Comparison of ENCODE assay signal across 24 cellular contexts in the genomic region with DNA sequence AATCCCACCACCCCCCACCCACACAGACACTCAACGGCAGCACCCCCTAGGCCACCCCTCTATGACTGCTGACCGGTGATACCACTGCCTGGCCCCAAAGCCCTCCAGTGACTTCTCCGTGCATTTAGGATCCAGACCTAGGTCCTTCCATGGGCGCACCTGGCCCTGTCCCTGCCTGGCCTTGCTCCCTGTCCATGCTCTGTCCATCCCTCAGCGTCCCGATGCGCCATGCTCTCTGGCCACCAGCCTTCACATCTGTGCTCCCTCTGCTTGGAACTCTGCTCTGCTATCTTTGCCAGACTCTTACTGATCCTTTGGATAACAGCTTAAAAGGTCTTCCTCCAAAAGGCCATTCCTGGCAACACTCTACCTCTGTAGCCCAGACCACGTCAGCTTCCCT.
"Had no signal": no experiment of that assay in that cellular context is flagged by ENCODE, and none has a peak within 500 bp of the region (broad histone marks: within the 10 kb centered on the region; RNA-seq: fewer than 3 reads in every experiment).

No MANE protein-coding gene starts in this region.

- H3K4me3 ChIP-seq: esophagus muscularis mucosa, gastroesophageal sphincter, sigmoid colon, smooth muscle cell, thyroid gland had no signal

- ATAC-seq: natural killer cell treated with Interleukin-12 subunit alpha and Interleukin-12 subunit beta and Interleukin-15 and Interleukin-18, amount 100 ng/mL, for 72 hours had no signal

- H3K36me3 Mint-ChIP-seq: natural killer cell treated with Interleukin-12 subunit alpha and Interleukin-12 subunit beta and Interleukin-15 and Interleukin-18, amount 100 ng/mL, for 72 hours had no signal

- H3K36me3 ChIP-seq: esophagus muscularis mucosa, gastroesophageal sphincter, sigmoid colon, thyroid gland had no signal

- H3K27me3 ChIP-seq: brain microvascular endothelial cell, sigmoid colon, thyroid gland had no signal

- H3K4me3 Mint-ChIP-seq: natural killer cell treated with Interleukin-12 subunit alpha and Interleukin-12 subunit beta and Interleukin-15 and Interleukin-18, amount 100 ng/mL, for 72 hours; T-helper 1 cell treated with Interleukin-12 subunit alpha and Interleukin-12 subunit beta and Interleukin-4 antibody, amounts not matched to agents 30 μg/mL and 1 μg/mL, for 36 hours had no signal

- H3K27ac Mint-ChIP-seq: activated T-helper 2 cell treated with anti-CD3 and anti-CD28 coated beads, Interferon-gamma antibody, Interleukin-2, Interleukin-4, amounts not matched to agents 10 μg/mL and 5 μg/mL and 100 μg/mL, durations not matched to agents 14 hours and 24 hours and 36 hours; natural killer cell treated with Interleukin-12 subunit alpha and Interleukin-12 subunit beta and Interleukin-15 and Interleukin-18, amount 100 ng/mL, for 72 hours; T-helper 1 cell treated with Interleukin-12 subunit alpha and Interleukin-12 subunit beta and Interleukin-4 antibody, amounts not matched to agents 30 μg/mL and 1 μg/mL, for 36 hours had no signal

- H3K9me3 Mint-ChIP-seq: activated T-helper 2 cell treated with anti-CD3 and anti-CD28 coated beads, Interferon-gamma antibody, Interleukin-2, Interleukin-4, amounts not matched to agents 10 μg/mL and 5 μg/mL and 100 μg/mL, durations not matched to agents 14 hours and 24 hours and 36 hours; natural killer cell treated with Interleukin-12 subunit alpha and Interleukin-12 subunit beta and Interleukin-15 and Interleukin-18, amount 100 ng/mL, for 72 hours; T-helper 1 cell treated with Interleukin-12 subunit alpha and Interleukin-12 subunit beta and Interleukin-4 antibody, amounts not matched to agents 30 μg/mL and 1 μg/mL, for 36 hours had no signal

- H3K9me3 ChIP-seq: esophagus muscularis mucosa, gastroesophageal sphincter, sigmoid colon, thyroid gland had no signal

- H3K27ac ChIP-seq: brain microvascular endothelial cell, esophagus muscularis mucosa, parathyroid adenoma, sigmoid colon, thyroid gland had no signal

- DNase-seq: activated CD4-positive, alpha-beta T cell treated with anti-CD3 and anti-CD28 coated beads for 4 hours; activated CD4-positive, alpha-beta T cell treated with anti-CD3 and anti-CD28 coated beads, Interleukin-2, amount 50 U/mL, for 48 hours; activated CD4-positive, CD25-positive, alpha-beta regulatory T cell; activated naive CD4-positive, alpha-beta T cell treated with Interleukin-2 at 50 U/mL for 16 hours; aorta; brain microvascular endothelial cell; central memory CD4-positive, alpha-beta T cell; dermis blood vessel endothelial cell; effector CD8-positive, alpha-beta T cell; head of caudate nucleus; hypothalamus; nucleus accumbens; sigmoid colon; stimulated activated CD4-positive, alpha-beta T cell treated with anti-CD3 and anti-CD28 coated beads, Interleukin-2, amount 100 ng/mL, for 48 hours; stimulated activated CD8-positive, alpha-beta memory T cell treated with anti-CD3 and anti-CD28 coated beads, Interleukin-4, amount 100 ng/mL, for 48 hours; stimulated activated naive CD4-positive, alpha-beta T cell had no signal
